19 cellular contexts compared by ENCODE assay signal in genomic region chr7:122056977-122057376, GRCh38.
A peak's percentile ranks its signal among the peaks of the same experiment; 100 is the strongest.
DNase-seq lines count a peak whose midpoint lies in the region; ATAC-seq, FAIRE-seq and TF ChIP-seq lines count a peak whose summit lies in the region.
"Had no signal": no experiment of that assay in that cellular context is flagged by ENCODE, and none has a peak within 500 bp of the region (broad histone marks: within the 10 kb centered on the region; RNA-seq: fewer than 3 reads in every experiment).

No MANE protein-coding gene starts in this region.

- H3K36me3 Mint-ChIP-seq in osteocyte (ENCODE audit: unreplicated experiment): no peaks in the 10 kb centered on the region
- H3K36me3 Mint-ChIP-seq: CD4-positive, CD25-positive, alpha-beta regulatory T cell had no signal

- H2BK5ac ChIP-seq in H1 (ENCODE audit: low read depth, low read length): no peak overlapping the region

- no peaks in the 10 kb centered on the region for H3K23me2 ChIP-seq in H1 (ENCODE audit: low read depth, low read length)

- no peak for ATAC-seq in HG02571 (IDR thresholded peaks at IDR 0.05; ENCODE audit: unreplicated experiment)
- ATAC-seq: GM12878 had no signal

- H3K27ac ChIP-seq in mammary epithelial cell (ENCODE audit: insufficient read depth, low read depth, low read length): no peak overlapping the region
- no peak overlapping the region for H3K27ac ChIP-seq in H1 (ENCODE audit: low read depth, low read length)
- H3K27ac ChIP-seq: HL-60 had no signal

- no peak overlapping the region for H3K4me3 Mint-ChIP-seq in osteocyte (ENCODE audit: unreplicated experiment)
- H3K4me3 Mint-ChIP-seq: CD4-positive, CD25-positive, alpha-beta regulatory T cell; HFFc6 had no signal

- no peak overlapping the region for H4K91ac ChIP-seq in H1 (replicated peaks; ENCODE audit: insufficient read length, low read length)

- no peak overlapping the region for H3K4ac ChIP-seq in H1 (replicated peaks; ENCODE audit: insufficient read length, low read depth, low read length)

- in situ Hi-C loops in mammary epithelial cell (cut with MboI; ENCODE audit: low sequenced_read_pairs in 2 of 2): no loop called here

- no peaks in the 10 kb centered on the region for H3K27me3 ChIP-seq in mammary epithelial cell (ENCODE audit: insufficient read depth, low read length)
- no peaks in the 10 kb centered on the region for H3K27me3 ChIP-seq in H1 (replicated peaks in 1 of 4; ENCODE audit: control insufficient read depth in 3 of 4, extremely low read depth in 1 of 4, insufficient read depth in 3 of 4, low read length in 3 of 4)
- H3K27me3 ChIP-seq: BLaER1 treated with 17β-estradiol and CSF1 and Interleukin-3, amounts not matched to agents 10 nM and 100 nM had no signal

- H2BK15ac ChIP-seq in H1 (ENCODE audit: low read length): no peak overlapping the region

- no peak overlapping the region for H4K5ac ChIP-seq in H1 (ENCODE audit: insufficient read length, low read depth, low read length)

- H3K18ac ChIP-seq in H1 (ENCODE audit: extremely low read depth, low read length): no peak overlapping the region

- no peak overlapping the region for H3K23ac ChIP-seq in H1 (ENCODE audit: insufficient read length)

- no peak overlapping the region for H4K8ac ChIP-seq in H1 (ENCODE audit: extremely low read depth, insufficient read depth, low read length)

- H2AK5ac ChIP-seq in H1 (ENCODE audit: low read depth, low read length): no peak overlapping the region

- intact Hi-C loops in mammary epithelial cell (cut with micrococcal nuclease): no loop called here

- CTCF ChIA-PET in mammary epithelial cell (lab: Charles Lee; ENCODE audit: low non-redundant PET) (no interaction called here), H1 (lab: Charles Lee; ENCODE audit: partially characterized antibody) (no interaction called here)

- TF ChIP-seq RAD21 in H1 (IDR thresholded peaks at IDR 0.05 in 1 of 2, conservative IDR thresholded peaks at IDR 0.05 in 1 of 2; ENCODE audit: low read depth in 2 of 2, low read length in 2 of 2): no peak

- H3K4me1 Mint-ChIP-seq in osteocyte (ENCODE audit: unreplicated experiment): no peaks in the 10 kb centered on the region
- H3K4me1 Mint-ChIP-seq: CD4-positive, CD25-positive, alpha-beta regulatory T cell had no signal

- H2BK120ac ChIP-seq in H1 (replicated peaks; ENCODE audit: low read depth, low read length): no peak overlapping the region

- H3K4me3 ChIP-seq in mammary epithelial cell (replicated peaks in 1 of 3; ENCODE audit: insufficient read depth in 1 of 3, low read depth in 2 of 3, low read length in 3 of 3) (no peak overlapping the region), H1 (ENCODE audit: extremely low read depth in 1 of 4, insufficient read depth in 2 of 4, low read depth in 3 of 4, low read length in 4 of 4) (no peak overlapping the region)
- H3K4me3 ChIP-seq: BLaER1 treated with 17β-estradiol and CSF1 and Interleukin-3, amounts not matched to agents 10 nM and 100 nM; GM12878 had no signal

- peak; percentile 19 for FAIRE-seq in H1 (lab: Jason Lieb, UNC)
- FAIRE-seq: GM12878, GM18507 had no signal

- no peak for TF ChIP-seq POLR2A in H1 (IDR thresholded peaks at IDR 0.05; ENCODE audit: control extremely low read depth in 1 of 2, low read depth in 2 of 2, low read length in 2 of 2)

- no peak overlapping the region for H2BK12ac ChIP-seq in H1 (ENCODE audit: low read depth, low read length)

- POLR2A ChIA-PET in H1 (lab: Charles Lee; ENCODE audit: partially characterized antibody): interaction anchor here (1.2 kb wide), 1 partner anchor 11 kb away, joined by 3 read pairs; no protein-coding TSS in a partner anchor

- H3K9ac ChIP-seq in mammary epithelial cell (ENCODE audit: insufficient read depth, low read length) (no peak overlapping the region), H1 (replicated peaks in 1 of 4; ENCODE audit: extremely low read depth in 1 of 4, low read depth in 3 of 4, low read length in 3 of 4) (no peak overlapping the region)
- H3K9ac ChIP-seq: BLaER1 treated with 17β-estradiol and CSF1 and Interleukin-3, amounts not matched to agents 10 nM and 100 nM had no signal

- peaks cover 21% of the 10 kb centered on the region for H3K27me3 Mint-ChIP-seq in osteocyte (ENCODE audit: unreplicated experiment)
- H3K27me3 Mint-ChIP-seq: CD4-positive, CD25-positive, alpha-beta regulatory T cell had no signal

- H2BK20ac ChIP-seq in H1 (ENCODE audit: low read length): no peak overlapping the region

- TF ChIP-seq CTCF in mammary epithelial cell (conservative IDR thresholded peaks at IDR 0.05 in 1 of 2, IDR thresholded peaks at IDR 0.05 in 1 of 2; ENCODE audit: extremely low read depth in 1 of 2, insufficient read depth in 1 of 2, low read depth in 1 of 2, low read length in 2 of 2) (no peak), H1 (IDR thresholded peaks at IDR 0.05; ENCODE audit: control extremely low read depth in 1 of 3, insufficient read depth in 1 of 3, low read depth in 1 of 3, low read length in 3 of 3) (no peak), osteocyte (IDR thresholded peaks at IDR 0.05) (no peak)

- H3K79me1 ChIP-seq in H1 (ENCODE audit: low read depth, low read length): no peaks in the 10 kb centered on the region

- no peak overlapping the region for H2AFZ ChIP-seq in mammary epithelial cell (ENCODE audit: low read depth, low read length)
- no peak overlapping the region for H2AFZ ChIP-seq in H1 (ENCODE audit: low read length)

- BruUV-seq in mammary epithelial cell (replicated peaks; lab: Mats Ljungman, UMichigan): no TSS peak

- H3K27ac Mint-ChIP-seq in osteocyte (ENCODE audit: unreplicated experiment): no peak overlapping the region
- H3K27ac Mint-ChIP-seq: CD4-positive, CD25-positive, alpha-beta regulatory T cell; HFFc6 had no signal

- WGBS in mammary epithelial cell (ENCODE audit: low coverage, missing lambda C conversion rate): 18% methylated on average over 2 of the region's 2 CpGs
- WGBS in H1 (ENCODE audit: extremely low coverage in 1 of 2, insufficient coverage in 1 of 2, insufficient read length in 1 of 2, insufficient replicate concordance in 2 of 2, low coverage in 1 of 2, low lambda C conversion rate in 2 of 2, missing lambda C conversion rate in 1 of 2), 2 experiments: 81% methylated on average over 2 of the region's 2 CpGs; no CpG with 5 or more reads in 1 of the 2 experiments

- DNase-seq in ELR (ENCODE audit: low read depth) (peak; percentile 30), mammary epithelial cell (peak; percentile 7), H1 (ENCODE audit: low read depth in 1 of 2, low spot score in 2 of 2) (no peak), glomerular endothelial cell (ENCODE audit: extremely low read depth, low read depth, low spot score) (peak; percentile 3), activated gamma-delta T cell treated with Interleukin-2 at 50 U/mL for 16 hours (no peak), osteocyte (ENCODE audit: extremely low spot score, unreplicated experiment) (no peak)
- no peak for DNase-seq in activated CD4-positive, alpha-beta T cell treated with anti-CD3 and anti-CD28 coated beads for 48 hours
- DNase-seq: 8988T; Calu3; CD4-positive, CD25-positive, alpha-beta regulatory T cell; DMS 273 treated with DMSO at 0.1 percent for 48 hours; GOT3; HCEC 1CT; HFFc6 had no signal

- H3K9me3 Mint-ChIP-seq in osteocyte (ENCODE audit: unreplicated experiment): no peaks in the 10 kb centered on the region
- H3K9me3 Mint-ChIP-seq: HFFc6 had no signal

- no peak overlapping the region for H3K4me2 ChIP-seq in mammary epithelial cell (ENCODE audit: insufficient read depth, low read depth, low read length)
- no peak overlapping the region for H3K4me2 ChIP-seq in H1 (ENCODE audit: insufficient read depth in 1 of 2, low read depth in 2 of 2, low read length in 2 of 2)

- no peak overlapping the region for H3K56ac ChIP-seq in H1 (replicated peaks; ENCODE audit: insufficient read length, low read depth, low read length)

- H3K9me3 ChIP-seq in mammary epithelial cell (replicated peaks; ENCODE audit: insufficient read depth, low read length) (no peaks in the 10 kb centered on the region), H1 (ENCODE audit: insufficient read depth in 2 of 2, low read depth in 1 of 2, low read length in 1 of 2) (no peaks in the 10 kb centered on the region)
- H3K9me3 ChIP-seq: BLaER1 treated with 17β-estradiol and CSF1 and Interleukin-3, amounts not matched to agents 10 nM and 100 nM had no signal

- no peaks in the 10 kb centered on the region for H4K20me1 ChIP-seq in mammary epithelial cell (ENCODE audit: insufficient read depth, low read length)
- H4K20me1 ChIP-seq in H1 (replicated peaks in 1 of 2; ENCODE audit: control insufficient read depth in 1 of 2, insufficient read depth in 2 of 2, low read length in 2 of 2): peaks cover 0 to 2% of the 10 kb centered on the region in 2 experiments
- H4K20me1 ChIP-seq: BLaER1 treated with 17β-estradiol and CSF1 and Interleukin-3, amounts not matched to agents 10 nM and 100 nM had no signal

- no peaks in the 10 kb centered on the region for H3K4me1 ChIP-seq in mammary epithelial cell (ENCODE audit: insufficient read depth, low read length)
- peaks cover 0 to 3% (median 0%) of the 10 kb centered on the region in 4 experiments; a peak in 1 of 7 replicates for H3K4me1 ChIP-seq in H1 (replicated peaks in 1 of 4; ENCODE audit: control insufficient read depth in 3 of 4, insufficient read depth in 4 of 4, low read length in 3 of 4)

- no peak for TF ChIP-seq EP300 in H1 (IDR thresholded peaks at IDR 0.05; ENCODE audit: borderline replicate concordance in 1 of 2, low read depth in 2 of 2, low read length in 2 of 2)

- H3K79me2 ChIP-seq in mammary epithelial cell (ENCODE audit: insufficient read depth, low read length) (no peaks in the 10 kb centered on the region), H1 (ENCODE audit: control insufficient read depth in 1 of 2, insufficient read depth in 2 of 2, low read length in 2 of 2) (no peaks in the 10 kb centered on the region)

- H3K36me3 ChIP-seq in mammary epithelial cell (ENCODE audit: insufficient read depth, low read length) (peaks cover under 1% of the 10 kb centered on the region), H1 (ENCODE audit: control insufficient read depth in 2 of 4, insufficient read depth in 4 of 4, low read length in 3 of 4) (peaks cover 15 to 64% (median 49%) of the 10 kb centered on the region in 4 experiments)
- H3K36me3 ChIP-seq: BLaER1 treated with 17β-estradiol and CSF1 and Interleukin-3, amounts not matched to agents 10 nM and 100 nM had no signal

- dilution Hi-C loops in mammary epithelial cell (cut with HindIII; ENCODE audit: low sequenced_read_pairs): no loop called here

- H3K14ac ChIP-seq in H1 (ENCODE audit: insufficient read length): no peak overlapping the region

TF ChIP-seq in H1, 55 proteins besides CTCF, POLR2A, EP300 and RAD21 (continues in another document):
- TF ChIP-seq PHF8 (conservative IDR thresholded peaks at IDR 0.05; ENCODE audit: low read depth, low read length): no peak
- TF ChIP-seq HDAC6 (IDR thresholded peaks at IDR 0.05; ENCODE audit: low read depth, low read length): no peak
- no peak for TF ChIP-seq TAF7 (optimal IDR thresholded peaks at IDR 0.05; ENCODE audit: borderline replicate concordance, low read depth, low read length)
- TF ChIP-seq FOSL1 (IDR thresholded peaks at IDR 0.05; ENCODE audit: insufficient read depth, low read depth, low read length): no peak
- TF ChIP-seq ZNF274 (IDR thresholded peaks at IDR 0.05; ENCODE audit: borderline replicate concordance, extremely low read depth, low read length): no peak
- TF ChIP-seq SIX5 (IDR thresholded peaks at IDR 0.05; ENCODE audit: low read depth, low read length): no peak
- TF ChIP-seq KDM1A (IDR thresholded peaks at IDR 0.05; ENCODE audit: borderline replicate concordance, low read length): no peak

Comparison
In these comparisons a context has a peak if more than half of its experiments do, and no peak if none do; other contexts are left out.
1. DNase-seq: peak in ELR (single experiment), mammary epithelial cell (single experiment) and glomerular endothelial cell (single experiment); none in H1 (0 of 2), activated CD4-positive, alpha-beta T cell treated with anti-CD3 and anti-CD28 coated beads for 48 hours (single experiment), activated gamma-delta T cell treated with Interleukin-2 at 50 U/mL for 16 hours (single experiment) and osteocyte (single experiment).